ENCODE assay signal across 21 cellular contexts in genomic region chr10:28479366-28479765, GRCh38. TPM values are rescaled to one million over a fixed set of nuclear protein-coding genes. Genes with fewer than 3 reads are reported as not detected.
DNase-seq lines count a peak whose midpoint lies in the region; TF ChIP-seq lines count a peak whose summit lies in the region.
"Had no signal": no experiment of that assay in that cellular context is flagged by ENCODE, and none has a peak within 500 bp of the region (broad histone marks: within the 10 kb centered on the region; RNA-seq: fewer than 3 reads in every experiment).

No MANE protein-coding gene starts in this region.

- no peak overlapping the region for H3K9ac ChIP-seq in neural progenitor cell

- intact Hi-C loops in CD14-positive monocyte (cut with micrococcal nuclease) (no loop called here), dorsolateral prefrontal cortex (cut with DNase I) (no loop called here)

- H3K4me3 Mint-ChIP-seq in CD14-positive monocyte, result no peak overlapping the region
- no peak overlapping the region for H3K4me3 Mint-ChIP-seq in neural progenitor cell
- H3K4me3 Mint-ChIP-seq: activated CD4-positive, alpha-beta T cell treated with anti-CD3 and anti-CD28 coated beads, Interleukin-2, amount 10 ng/mL, durations not matched to agents 7 days and 5 days; activated naive CD8-positive, alpha-beta T cell treated with anti-CD3 and anti-CD28 coated beads, Interleukin-2, amount 10 ng/mL, durations not matched to agents 7 days and 5 days; brain; stimulated activated naive CD8-positive, alpha-beta T cell treated with anti-CD3 and anti-CD28 coated beads, Interleukin-15, amount 100 ng/mL, for 72 hours; type B pancreatic cell had no signal

- TF ChIP-seq CTCF in CD14-positive monocyte (IDR thresholded peaks at IDR 0.05), result no peak
- no peak for TF ChIP-seq CTCF in dorsolateral prefrontal cortex (IDR thresholded peaks at IDR 0.05 in 54 of 56, conservative IDR thresholded peaks at IDR 0.05 in 2 of 56; ENCODE audit: low read depth in 1 of 56, partially characterized antibody in 56 of 56)
- TF ChIP-seq CTCF in neural progenitor cell (IDR thresholded peaks at IDR 0.05), result no peak

- H3K9me3 ChIP-seq in neural progenitor cell (ENCODE audit: low read depth), result no peaks in the 10 kb centered on the region
- H3K9me3 ChIP-seq: HAP-1, lower lobe of right lung had no signal

- no peaks in the 10 kb centered on the region for H3K79me2 ChIP-seq in neural progenitor cell (ENCODE audit: low read depth)

- H2AFZ ChIP-seq in neural progenitor cell (replicated peaks), result peak overlapping the region; percentile 39

- no peaks in the 10 kb centered on the region for H3K36me3 Mint-ChIP-seq in CD14-positive monocyte
- no peaks in the 10 kb centered on the region for H3K36me3 Mint-ChIP-seq in neural progenitor cell
- H3K36me3 Mint-ChIP-seq: activated naive CD8-positive, alpha-beta T cell treated with anti-CD3 and anti-CD28 coated beads, Interleukin-2, amount 10 ng/mL, durations not matched to agents 7 days and 5 days; brain; type B pancreatic cell had no signal

- H3K4me2 ChIP-seq in neural progenitor cell, result no peak overlapping the region

- H3K4me1 Mint-ChIP-seq in CD14-positive monocyte, result peaks cover 44% of the 10 kb centered on the region
- H3K4me1 Mint-ChIP-seq in neural progenitor cell, result peaks cover 9% of the 10 kb centered on the region
- H3K4me1 Mint-ChIP-seq: activated CD4-positive, alpha-beta T cell treated with anti-CD3 and anti-CD28 coated beads, Interleukin-2, amount 10 ng/mL, durations not matched to agents 7 days and 5 days; activated naive CD8-positive, alpha-beta T cell treated with anti-CD3 and anti-CD28 coated beads, Interleukin-2, amount 10 ng/mL, durations not matched to agents 7 days and 5 days; stimulated activated naive CD8-positive, alpha-beta T cell treated with anti-CD3 and anti-CD28 coated beads, Interleukin-15, amount 100 ng/mL, for 72 hours had no signal

- no peaks in the 10 kb centered on the region for H3K4me1 ChIP-seq in neural progenitor cell
- H3K4me1 ChIP-seq: HAP-1, lower lobe of right lung had no signal

- H4K20me1 ChIP-seq in neural progenitor cell (ENCODE audit: low read depth), result no peaks in the 10 kb centered on the region

- H3K4me3 ChIP-seq in dorsolateral prefrontal cortex (no peak overlapping the region), neural progenitor cell (no peak overlapping the region)
- H3K4me3 ChIP-seq: HAP-1, lower lobe of right lung, skin epidermis had no signal

- H3K27ac ChIP-seq in dorsolateral prefrontal cortex (peak overlapping the region in 39 of 59 donors; percentile 6 to 95 (median 51)), neural progenitor cell (no peak overlapping the region)
- H3K27ac ChIP-seq: lower lobe of right lung had no signal

- no peaks in the 10 kb centered on the region for H3F3A ChIP-seq in neural progenitor cell (ENCODE audit: low read depth)

- no peaks in the 10 kb centered on the region for H3K27me3 Mint-ChIP-seq in CD14-positive monocyte (ENCODE audit: low read depth in 3 of 3)
- peaks cover 7% of the 10 kb centered on the region for H3K27me3 Mint-ChIP-seq in neural progenitor cell (ENCODE audit: insufficient read depth, low read depth)
- H3K27me3 Mint-ChIP-seq: brain, type B pancreatic cell had no signal

- H3K27ac Mint-ChIP-seq in CD14-positive monocyte (peak overlapping the region; percentile 61 to 91 (median 85)), neural progenitor cell (no peak overlapping the region)
- H3K27ac Mint-ChIP-seq: activated CD4-positive, alpha-beta T cell treated with anti-CD3 and anti-CD28 coated beads, Interleukin-2, amount 10 ng/mL, durations not matched to agents 7 days and 5 days; activated naive CD8-positive, alpha-beta T cell treated with anti-CD3 and anti-CD28 coated beads, Interleukin-2, amount 10 ng/mL, durations not matched to agents 7 days and 5 days; stimulated activated naive CD8-positive, alpha-beta T cell treated with anti-CD3 and anti-CD28 coated beads, Interleukin-15, amount 100 ng/mL, for 72 hours; type B pancreatic cell had no signal

- DNase-seq in CD14-positive monocyte (ENCODE audit: low spot score) (no peak), M059J (ENCODE audit: low read depth) (peak; percentile 5), dorsolateral prefrontal cortex (no peak), neural progenitor cell (ENCODE audit: low spot score) (no peak), COR-L47 (lab: John Stamatoyannopoulos, UW) (no peak), iPS-NIHi7 (ENCODE audit: extremely low spot score) (no peak)
- no peak for DNase-seq in activated CD8-positive, alpha-beta memory T cell treated with anti-CD3 and anti-CD28 coated beads, Interleukin-2, amount 50 U/mL, for 48 hours
- DNase-seq in stimulated activated CD4-positive, alpha-beta T cell treated with anti-CD3 and anti-CD28 coated beads, Interleukin-2, amount 100 ng/mL, for 48 hours, result no peak
- DNase-seq: activated CD4-positive, alpha-beta T cell treated with anti-CD3 and anti-CD28 coated beads, Interleukin-2, amount 10 ng/mL, durations not matched to agents 7 days and 5 days; activated naive CD8-positive, alpha-beta T cell treated with anti-CD3 and anti-CD28 coated beads, Interleukin-2, amount 10 ng/mL, durations not matched to agents 7 days and 5 days; cortex of kidney; DND-41; lower lobe of right lung; NCI-H2107; NCI-H510A treated with DMSO at 0.1 percent for 48 hours; SHP77 treated with DMSO at 0.1 percent for 48 hours; stimulated activated naive CD8-positive, alpha-beta T cell treated with anti-CD3 and anti-CD28 coated beads, Interleukin-15, amount 100 ng/mL, for 72 hours had no signal

- H3K9me3 Mint-ChIP-seq in CD14-positive monocyte (peaks cover 0 to 4% (median 2%) of the 10 kb centered on the region in 7 donors), neural progenitor cell (peaks cover 2% of the 10 kb centered on the region)
- H3K9me3 Mint-ChIP-seq: stimulated activated naive CD8-positive, alpha-beta T cell treated with anti-CD3 and anti-CD28 coated beads, Interleukin-15, amount 100 ng/mL, for 72 hours had no signal

- H3K27me3 ChIP-seq in dorsolateral prefrontal cortex (no peaks in the 10 kb centered on the region), neural progenitor cell (no peaks in the 10 kb centered on the region)

- no peaks in the 10 kb centered on the region for H3K36me3 ChIP-seq in neural progenitor cell
- H3K36me3 ChIP-seq: HAP-1, lower lobe of right lung had no signal

RNA-seq across cellular contexts. Expression of gene WAC, which starts 53.6 kb away (rescaled TPM):
- 10 to 100 TPM; 46.7 to 67.9 TPM for polyA plus RNA-seq in CD14-positive monocyte
- total RNA-seq in M059J (2014; rRNA removed; shearing (Covaris generic)), result 41.1 TPM in 2 replicates
- 100 to 1,000 TPM; 123 to 241 (median 182) TPM for total RNA-seq in dorsolateral prefrontal cortex
- 138 and 174 TPM in 2 replicates for total RNA-seq in neural progenitor cell (ENCODE audit: low replicate concordance)
